ENCODE assay signal across 1 cellular context in the genomic region with DNA sequence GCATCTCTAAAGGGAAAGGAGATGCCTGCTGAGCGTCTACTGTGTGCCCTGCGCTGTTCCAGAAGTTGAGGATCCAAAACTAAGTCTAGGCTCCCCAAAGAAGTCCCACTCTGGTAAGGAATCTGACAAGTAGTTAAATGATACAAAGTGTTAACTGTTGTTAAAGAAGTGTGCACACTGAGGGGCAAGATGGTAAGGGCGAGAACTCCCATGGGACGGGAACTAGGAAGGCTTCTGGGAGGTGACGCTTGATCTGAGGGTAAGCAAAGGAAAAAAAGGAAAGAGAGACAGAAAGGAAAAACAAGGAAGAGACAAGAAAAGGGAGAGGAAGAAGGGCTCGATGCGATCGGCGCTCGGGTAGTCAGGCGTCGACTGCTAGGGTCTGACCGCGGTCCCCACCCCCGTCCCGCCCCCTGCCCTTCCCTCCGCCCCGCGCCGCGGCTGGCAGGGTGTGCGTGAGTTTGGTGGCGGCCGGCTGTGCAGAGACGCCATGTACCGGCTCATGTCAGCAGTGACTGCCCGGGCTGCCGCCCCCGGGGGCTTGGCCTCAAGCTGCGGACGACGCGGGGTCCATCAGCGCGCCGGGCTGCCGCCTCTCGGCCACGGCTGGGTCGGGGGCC.
TF ChIP-seq lines count a peak whose summit lies in the region.

A gene with protein sequence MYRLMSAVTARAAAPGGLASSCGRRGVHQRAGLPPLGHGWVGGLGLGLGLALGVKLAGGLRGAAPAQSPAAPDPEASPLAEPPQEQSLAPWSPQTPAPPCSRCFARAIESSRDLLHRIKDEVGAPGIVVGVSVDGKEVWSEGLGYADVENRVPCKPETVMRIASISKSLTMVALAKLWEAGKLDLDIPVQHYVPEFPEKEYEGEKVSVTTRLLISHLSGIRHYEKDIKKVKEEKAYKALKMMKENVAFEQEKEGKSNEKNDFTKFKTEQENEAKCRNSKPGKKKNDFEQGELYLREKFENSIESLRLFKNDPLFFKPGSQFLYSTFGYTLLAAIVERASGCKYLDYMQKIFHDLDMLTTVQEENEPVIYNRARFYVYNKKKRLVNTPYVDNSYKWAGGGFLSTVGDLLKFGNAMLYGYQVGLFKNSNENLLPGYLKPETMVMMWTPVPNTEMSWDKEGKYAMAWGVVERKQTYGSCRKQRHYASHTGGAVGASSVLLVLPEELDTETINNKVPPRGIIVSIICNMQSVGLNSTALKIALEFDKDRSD (plus strand): TSS at position 480 of the 620 bp plus-strand sequence. CDS start 11 bp downstream, at position 491.

TF ChIP-seq in HepG2, 621 proteins besides CTCF, POLR2A, EP300 and RAD21 (continued from another document and continues in another):
- no peak for TF ChIP-seq LRRFIP1 (CRISPR knock-in tag; conservative IDR thresholded peaks at IDR 0.05)
- TF ChIP-seq GATAD1 (CRISPR knock-in tag; IDR thresholded peaks at IDR 0.05) = peak; percentile 76
- TF ChIP-seq PAXIP1 (CRISPR knock-in tag; conservative IDR thresholded peaks at IDR 0.05) = peak; percentile 36; the same call in 1 of the 2 replicates
- 0 out of 2 replicates have a peak, but pooled peaks have one; percentile 42 for TF ChIP-seq ZNF510 (CRISPR knock-in tag; IDR thresholded peaks at IDR 0.05; ENCODE audit: low read depth)
- no peak for TF ChIP-seq NFYB (CRISPR knock-in tag; IDR thresholded peaks at IDR 0.05)
- TF ChIP-seq ZNF780A (CRISPR knock-in tag; IDR thresholded peaks at IDR 0.05) = no peak
- no peak for TF ChIP-seq SOX6 (IDR thresholded peaks at IDR 0.05)
- no peak for TF ChIP-seq SOX6 (CRISPR knock-in tag; IDR thresholded peaks at IDR 0.05)
- TF ChIP-seq ZNF773 (CRISPR knock-in tag; IDR thresholded peaks at IDR 0.05; ENCODE audit: borderline replicate concordance) = no peak; the same call in 1 of the 2 replicates
- TF ChIP-seq ZFP82 (CRISPR knock-in tag; IDR thresholded peaks at IDR 0.05; ENCODE audit: borderline replicate concordance) = no peak
- no peak for TF ChIP-seq ZNF333 (CRISPR knock-in tag; IDR thresholded peaks at IDR 0.05; ENCODE audit: borderline replicate concordance)
- no peak for TF ChIP-seq ZFP91 (CRISPR knock-in tag; IDR thresholded peaks at IDR 0.05; ENCODE audit: borderline replicate concordance)
- peak; percentile 28; the same call in 1 of the 2 replicates for TF ChIP-seq MEIS1 (CRISPR knock-in tag; IDR thresholded peaks at IDR 0.05; ENCODE audit: borderline replicate concordance)
- no peak for TF ChIP-seq ZSCAN12 (CRISPR knock-in tag; IDR thresholded peaks at IDR 0.05)
- TF ChIP-seq SIX4 (CRISPR knock-in tag; IDR thresholded peaks at IDR 0.05) = no peak
- TF ChIP-seq ZNF441 (CRISPR knock-in tag; IDR thresholded peaks at IDR 0.05; ENCODE audit: borderline replicate concordance) = no peak
- no peak for TF ChIP-seq RNF2 (conservative IDR thresholded peaks at IDR 0.05; ENCODE audit: low read depth)
- TF ChIP-seq TBX2 (CRISPR knock-in tag; IDR thresholded peaks at IDR 0.05; ENCODE audit: borderline replicate concordance) = no peak
- TF ChIP-seq PTBP1 (IDR thresholded peaks at IDR 0.05; ENCODE audit: low read depth, low read length, poor library complexity, severe bottlenecking) = no peak
- no peak for TF ChIP-seq SIX1 (CRISPR knock-in tag; IDR thresholded peaks at IDR 0.05; ENCODE audit: borderline replicate concordance)
- TF ChIP-seq ZNF768 (CRISPR knock-in tag; IDR thresholded peaks at IDR 0.05) = no peak
- no peak for TF ChIP-seq GATA4 (IDR thresholded peaks at IDR 0.05; ENCODE audit: borderline replicate concordance, low read depth)
- no peak for TF ChIP-seq ZNF253 (CRISPR knock-in tag; IDR thresholded peaks at IDR 0.05; ENCODE audit: borderline replicate concordance)
- TF ChIP-seq, protein P1, sequence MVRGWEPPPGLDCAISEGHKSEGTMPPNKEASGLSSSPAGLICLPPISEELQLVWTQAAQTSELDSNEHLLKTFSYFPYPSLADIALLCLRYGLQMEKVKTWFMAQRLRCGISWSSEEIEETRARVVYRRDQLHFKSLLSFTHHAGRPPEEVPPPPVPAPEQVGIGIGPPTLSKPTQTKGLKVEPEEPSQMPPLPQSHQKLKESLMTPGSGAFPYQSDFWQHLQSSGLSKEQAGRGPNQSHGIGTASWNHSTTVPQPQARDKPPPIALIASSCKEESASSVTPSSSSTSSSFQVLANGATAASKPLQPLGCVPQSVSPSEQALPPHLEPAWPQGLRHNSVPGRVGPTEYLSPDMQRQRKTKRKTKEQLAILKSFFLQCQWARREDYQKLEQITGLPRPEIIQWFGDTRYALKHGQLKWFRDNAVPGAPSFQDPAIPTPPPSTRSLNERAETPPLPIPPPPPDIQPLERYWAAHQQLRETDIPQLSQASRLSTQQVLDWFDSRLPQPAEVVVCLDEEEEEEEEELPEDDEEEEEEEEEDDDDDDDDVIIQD (CRISPR knock-in tag; IDR thresholded peaks at IDR 0.05; ENCODE audit: low read depth) = peak; percentile 47
- TF ChIP-seq, protein P2, sequence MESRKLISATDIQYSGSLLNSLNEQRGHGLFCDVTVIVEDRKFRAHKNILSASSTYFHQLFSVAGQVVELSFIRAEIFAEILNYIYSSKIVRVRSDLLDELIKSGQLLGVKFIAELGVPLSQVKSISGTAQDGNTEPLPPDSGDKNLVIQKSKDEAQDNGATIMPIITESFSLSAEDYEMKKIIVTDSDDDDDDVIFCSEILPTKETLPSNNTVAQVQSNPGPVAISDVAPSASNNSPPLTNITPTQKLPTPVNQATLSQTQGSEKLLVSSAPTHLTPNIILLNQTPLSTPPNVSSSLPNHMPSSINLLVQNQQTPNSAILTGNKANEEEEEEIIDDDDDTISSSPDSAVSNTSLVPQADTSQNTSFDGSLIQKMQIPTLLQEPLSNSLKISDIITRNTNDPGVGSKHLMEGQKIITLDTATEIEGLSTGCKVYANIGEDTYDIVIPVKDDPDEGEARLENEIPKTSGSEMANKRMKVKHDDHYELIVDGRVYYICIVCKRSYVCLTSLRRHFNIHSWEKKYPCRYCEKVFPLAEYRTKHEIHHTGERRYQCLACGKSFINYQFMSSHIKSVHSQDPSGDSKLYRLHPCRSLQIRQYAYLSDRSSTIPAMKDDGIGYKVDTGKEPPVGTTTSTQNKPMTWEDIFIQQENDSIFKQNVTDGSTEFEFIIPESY (CRISPR knock-in tag; IDR thresholded peaks at IDR 0.05) = no peak
- no peak for TF ChIP-seq ZNF766 (CRISPR knock-in tag; IDR thresholded peaks at IDR 0.05; ENCODE audit: borderline replicate concordance)
- peak; percentile 43; the same call in 1 of the 2 replicates for TF ChIP-seq KMT2A (CRISPR knock-in tag; IDR thresholded peaks at IDR 0.05)
- TF ChIP-seq ZNF44 (CRISPR knock-in tag; IDR thresholded peaks at IDR 0.05) = no peak
- TF ChIP-seq ATAD3A (CRISPR knock-in tag; IDR thresholded peaks at IDR 0.05) = no peak
- TF ChIP-seq, protein P3, sequence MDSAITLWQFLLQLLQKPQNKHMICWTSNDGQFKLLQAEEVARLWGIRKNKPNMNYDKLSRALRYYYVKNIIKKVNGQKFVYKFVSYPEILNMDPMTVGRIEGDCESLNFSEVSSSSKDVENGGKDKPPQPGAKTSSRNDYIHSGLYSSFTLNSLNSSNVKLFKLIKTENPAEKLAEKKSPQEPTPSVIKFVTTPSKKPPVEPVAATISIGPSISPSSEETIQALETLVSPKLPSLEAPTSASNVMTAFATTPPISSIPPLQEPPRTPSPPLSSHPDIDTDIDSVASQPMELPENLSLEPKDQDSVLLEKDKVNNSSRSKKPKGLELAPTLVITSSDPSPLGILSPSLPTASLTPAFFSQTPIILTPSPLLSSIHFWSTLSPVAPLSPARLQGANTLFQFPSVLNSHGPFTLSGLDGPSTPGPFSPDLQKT (CRISPR knock-in tag; IDR thresholded peaks at IDR 0.05; ENCODE audit: borderline replicate concordance) = 0 out of 2 replicates have a peak, but pooled peaks have one; percentile 16
- no peak for TF ChIP-seq ZNF281 (CRISPR knock-in tag; IDR thresholded peaks at IDR 0.05; ENCODE audit: borderline replicate concordance)
- TF ChIP-seq ZNF572 (CRISPR knock-in tag; IDR thresholded peaks at IDR 0.05) = no peak
- TF ChIP-seq FOXJ3 (CRISPR knock-in tag; IDR thresholded peaks at IDR 0.05; ENCODE audit: borderline replicate concordance) = no peak
- no peak for TF ChIP-seq IRF1 (CRISPR knock-in tag; IDR thresholded peaks at IDR 0.05; ENCODE audit: low read depth)
- peak; percentile 55; the same call in 1 of the 2 replicates for TF ChIP-seq NR2C2 (CRISPR knock-in tag; IDR thresholded peaks at IDR 0.05; ENCODE audit: borderline replicate concordance)
- TF ChIP-seq THAP11 (CRISPR knock-in tag; IDR thresholded peaks at IDR 0.05) = peak; percentile 74
- TF ChIP-seq ZBTB1 (CRISPR knock-in tag; IDR thresholded peaks at IDR 0.05; ENCODE audit: borderline replicate concordance) = no peak
- peak; percentile 98 for TF ChIP-seq SRF (IDR thresholded peaks at IDR 0.05; ENCODE audit: low read depth, low read length)
- TF ChIP-seq, protein P4, sequence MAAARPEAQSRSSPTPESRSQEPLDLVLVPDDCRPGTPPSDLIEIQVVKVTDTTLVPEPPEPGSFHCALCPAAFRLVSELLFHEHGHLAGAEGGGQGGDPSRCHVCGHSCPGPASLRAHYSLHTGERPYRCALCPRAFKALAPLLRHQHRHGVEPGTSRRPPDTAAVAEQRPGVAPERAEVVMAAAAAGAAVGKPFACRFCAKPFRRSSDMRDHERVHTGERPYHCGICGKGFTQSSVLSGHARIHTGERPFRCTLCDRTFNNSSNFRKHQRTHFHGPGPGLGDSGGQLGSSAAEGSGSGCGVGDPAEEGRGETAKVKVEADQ (CRISPR knock-in tag; IDR thresholded peaks at IDR 0.05; ENCODE audit: borderline replicate concordance) = no peak
